14 cellular contexts compared by ENCODE assay signal in the genomic region with DNA sequence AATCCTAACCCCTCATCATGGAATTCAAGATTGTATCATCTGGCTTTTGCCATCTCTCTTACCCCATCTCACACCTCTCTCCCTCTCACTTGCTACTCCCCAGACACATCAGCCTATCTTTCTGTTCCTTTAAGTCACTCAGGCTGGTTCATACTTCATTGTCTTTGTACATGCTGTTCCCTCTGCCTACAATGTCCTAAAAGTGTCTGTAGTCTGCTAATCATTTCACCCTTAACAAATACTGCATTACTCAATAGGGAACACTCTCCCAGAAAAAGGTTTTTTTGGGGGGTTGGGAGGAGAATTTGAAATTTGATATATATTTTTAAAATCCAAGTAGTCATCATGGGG.
DNase-seq lines count a peak whose midpoint lies in the region; ATAC-seq, FAIRE-seq and TF ChIP-seq lines count a peak whose summit lies in the region.
"Had no signal": no experiment of that assay in that cellular context is flagged by ENCODE, and none has a peak within 500 bp of the region (broad histone marks: within the 10 kb centered on the region; RNA-seq: fewer than 3 reads in every experiment).

No MANE protein-coding gene starts in this region.

- H3K27ac ChIP-seq in ACC112 (ENCODE audit: low read depth, low read length) (peak overlapping the region; percentile 92), GM23248 (peak overlapping the region; percentile 79), GM12878 (ENCODE audit: control insufficient read depth, insufficient read depth) (no peak overlapping the region), mesenchymal stem cell (ENCODE audit: low read length, poor library complexity, severe bottlenecking) (no peak overlapping the region)
- H3K27ac ChIP-seq: ovary had no signal

- ATAC-seq in GM12878: no peak

- no TSS peak for BruUV-seq in GM12878 (replicated peaks; lab: Mats Ljungman, UMichigan)

- H2AFZ ChIP-seq in ACC112 (ENCODE audit: low read length, unreplicated experiment): peak overlapping the region; percentile 5
- peak overlapping the region; percentile 32 for H2AFZ ChIP-seq in GM23248
- H2AFZ ChIP-seq in GM12878 (ENCODE audit: control insufficient read depth, low read depth, low read length): no peak overlapping the region
- no peak overlapping the region for H2AFZ ChIP-seq in mesenchymal stem cell (ENCODE audit: low read depth, low read length)

- no peak overlapping the region for H2AK5ac ChIP-seq in mesenchymal stem cell (ENCODE audit: low read length, severe bottlenecking)

- TF ChIP-seq EP300 in GM12878 (IDR thresholded peaks at IDR 0.05; ENCODE audit: borderline replicate concordance in 1 of 2, control insufficient read depth in 1 of 2, low read depth in 2 of 2, low read length in 2 of 2): no peak

- POLR2A ChIA-PET in GM12878 (lab: Charles Lee): no interaction called here

- FAIRE-seq in GM12878 (lab: Jason Lieb, UNC): peak; percentile 31

- no peaks in the 10 kb centered on the region for H3K9me3 ChIP-seq in GM23248 (ENCODE audit: low read depth)
- no peaks in the 10 kb centered on the region for H3K9me3 ChIP-seq in GM12878 (replicated peaks; ENCODE audit: control insufficient read depth, insufficient read depth, low read length)
- H3K9me3 ChIP-seq in mesenchymal stem cell (ENCODE audit: control insufficient read depth, low read length): no peaks in the 10 kb centered on the region
- H3K9me3 ChIP-seq: BLaER1 treated with 17β-estradiol and CSF1 and Interleukin-3, amounts not matched to agents 10 nM and 100 nM; ovary; tibial nerve had no signal

- no peak overlapping the region for H2BK5ac ChIP-seq in mesenchymal stem cell (ENCODE audit: low read depth, low read length, poor library complexity, severe bottlenecking)

- TF ChIP-seq POLR2A in GM12878 (IDR thresholded peaks at IDR 0.05; ENCODE audit: low read depth, low read length): no peak

- RAD21 ChIA-PET in GM12878 (lab: Charles Lee; ENCODE audit: unreplicated experiment): no interaction called here

- H3K27me3 ChIP-seq in ACC112 (ENCODE audit: insufficient read depth, low read length) (no peaks in the 10 kb centered on the region), GM23248 (replicated peaks; ENCODE audit: insufficient read depth) (no peaks in the 10 kb centered on the region), GM12878 (replicated peaks in 1 of 2; ENCODE audit: control insufficient read depth in 2 of 2, insufficient read depth in 2 of 2, low read length in 1 of 2) (no peaks in the 10 kb centered on the region), mesenchymal stem cell (ENCODE audit: control insufficient read depth in 1 of 2, insufficient read depth in 1 of 2, low read length in 2 of 2) (no peaks in the 10 kb centered on the region)
- H3K27me3 ChIP-seq: BLaER1 treated with 17β-estradiol and CSF1 and Interleukin-3, amounts not matched to agents 10 nM and 100 nM; ovary; tibial nerve had no signal

- in situ Hi-C loops in GM23248 (cut with MboI) (no loop called here), GM12878 (cut with MboI) (no loop called here)

- H3F3A ChIP-seq in GM23248 (ENCODE audit: insufficient read depth): peaks cover 18% of the 10 kb centered on the region

- no peak overlapping the region for H2BK120ac ChIP-seq in mesenchymal stem cell (ENCODE audit: low read depth, low read length)

- H3K4me3 ChIP-seq in ACC112 (ENCODE audit: low read depth, low read length): peak overlapping the region; percentile 40; the same call in 1 of the 2 replicates
- H3K4me3 ChIP-seq in GM23248: no peak overlapping the region
- H3K4me3 ChIP-seq in GM12878: no peak overlapping the region
- H3K4me3 ChIP-seq in mesenchymal stem cell (ENCODE audit: insufficient read depth in 1 of 2, low read depth in 1 of 2, low read length in 2 of 2): no peak overlapping the region
- H3K4me3 ChIP-seq: BLaER1 treated with 17β-estradiol and CSF1 and Interleukin-3, amounts not matched to agents 10 nM and 100 nM; ovary; skin epidermis; tibial nerve had no signal

- DNase-seq in GM23248 (no peak), GM12878 (ENCODE audit: low read depth, low spot score) (no peak), mesenchymal stem cell (no peak), NCI-H187 treated with DMSO at 0.1 percent for 48 hours (lab: John Stamatoyannopoulos, UW) (no peak), posterior vena cava (ENCODE audit: low spot score) (no peak)
- no peak for DNase-seq in central memory CD4-positive, alpha-beta T cell
- DNase-seq: activated B cell treated with CpG ODN at 0.5 μM for 24 hours; effector memory CD8-positive, alpha-beta T cell; NCI-H187; ovary had no signal

- H3K79me1 ChIP-seq in mesenchymal stem cell (replicated peaks; ENCODE audit: low read length, poor library complexity, severe bottlenecking): no peaks in the 10 kb centered on the region

- H4K91ac ChIP-seq in mesenchymal stem cell (ENCODE audit: low read length): peak overlapping the region; percentile 84

- CTCF ChIA-PET in GM12878 (lab: Yijun Ruan, JAX): no interaction called here

- no peak for TF ChIP-seq CTCF in GM12878 (IDR thresholded peaks at IDR 0.05 in 2 of 3, conservative IDR thresholded peaks at IDR 0.05 in 1 of 3; ENCODE audit: control insufficient read depth in 2 of 3, extremely low read depth in 1 of 3, insufficient read depth in 1 of 3, low read depth in 3 of 3, low read length in 3 of 3)

- peak overlapping the region; percentile 69 to 70 for H2BK12ac ChIP-seq in mesenchymal stem cell (ENCODE audit: low read length in 2 of 2)

- no peak for TF ChIP-seq RAD21 in GM12878 (IDR thresholded peaks at IDR 0.05; ENCODE audit: insufficient read depth, low read depth, low read length)

- peaks cover 41% of the 10 kb centered on the region for H3K4me1 ChIP-seq in ACC112 (ENCODE audit: control insufficient read depth, insufficient read depth, low read length, unreplicated experiment)
- peaks cover 15% of the 10 kb centered on the region for H3K4me1 ChIP-seq in GM23248 (ENCODE audit: insufficient read depth)
- no peaks in the 10 kb centered on the region for H3K4me1 ChIP-seq in GM12878 (ENCODE audit: control insufficient read depth, insufficient read depth, low read length)
- H3K4me1 ChIP-seq in mesenchymal stem cell (ENCODE audit: control insufficient read depth, insufficient read depth, low read depth, low read length): peaks cover 1% of the 10 kb centered on the region

- H3K79me2 ChIP-seq in ACC112 (ENCODE audit: control insufficient read depth, insufficient read depth, low read length, unreplicated experiment) (no peaks in the 10 kb centered on the region), GM23248 (ENCODE audit: insufficient read depth) (no peaks in the 10 kb centered on the region), GM12878 (ENCODE audit: control insufficient read depth, insufficient read depth, low read length) (no peaks in the 10 kb centered on the region)

- no peaks in the 10 kb centered on the region for H3K9me2 ChIP-seq in GM23248 (ENCODE audit: insufficient read depth)

- no peak overlapping the region for H3K14ac ChIP-seq in mesenchymal stem cell (ENCODE audit: low read length in 2 of 2)

- H3K9ac ChIP-seq in GM23248 (peak overlapping the region; percentile 48; the same call in 1 of the 2 replicates), GM12878 (ENCODE audit: control insufficient read depth, insufficient read depth, low read length) (no peak overlapping the region), mesenchymal stem cell (ENCODE audit: low read length) (peak overlapping the region; percentile 76)

- intact Hi-C loops in GM12878 (cut with micrococcal nuclease; ENCODE audit: unreplicated experiment) (no loop called here), posterior vena cava (cut with DNase I) (no loop called here)

- H3K18ac ChIP-seq in mesenchymal stem cell (ENCODE audit: low read depth in 1 of 2, low read length in 2 of 2): peak overlapping the region; percentile 88 to 92

- H3K36me3 ChIP-seq in ACC112 (ENCODE audit: insufficient read depth, low read length) (no peaks in the 10 kb centered on the region), GM23248 (ENCODE audit: low read depth) (no peaks in the 10 kb centered on the region), GM12878 (ENCODE audit: control insufficient read depth in 2 of 2, insufficient read depth in 2 of 2, low read length in 1 of 2) (no peaks in the 10 kb centered on the region), mesenchymal stem cell (ENCODE audit: control insufficient read depth in 1 of 2, insufficient read depth in 2 of 2, low read depth in 1 of 2, low read length in 2 of 2) (no peaks in the 10 kb centered on the region)
- H3K36me3 ChIP-seq: BLaER1 treated with 17β-estradiol and CSF1 and Interleukin-3, amounts not matched to agents 10 nM and 100 nM; ovary; tibial nerve had no signal

- H4K20me1 ChIP-seq in GM23248 (ENCODE audit: insufficient read depth) (no peaks in the 10 kb centered on the region), GM12878 (ENCODE audit: control insufficient read depth, insufficient read depth) (no peaks in the 10 kb centered on the region)
- H4K20me1 ChIP-seq: BLaER1 treated with 17β-estradiol and CSF1 and Interleukin-3, amounts not matched to agents 10 nM and 100 nM had no signal

- peak overlapping the region; percentile 91 for H4K8ac ChIP-seq in mesenchymal stem cell (ENCODE audit: low read length)

- SMC1A ChIA-PET in GM12878 (lab: Charles Lee; ENCODE audit: uncharacterized antibody, unreplicated experiment): interaction anchor here (1.0 to 1.3 kb wide), 2 partner anchors 17 to 113 kb away, joined by 3 to 4 read pairs; no protein-coding TSS in a partner anchor

- no peak overlapping the region for H3K23ac ChIP-seq in mesenchymal stem cell (ENCODE audit: low read length in 2 of 2)

- no peak overlapping the region for H2BK15ac ChIP-seq in mesenchymal stem cell (ENCODE audit: low read depth, poor library complexity, severe bottlenecking)

- peak overlapping the region in 1 of 2 experiments; percentile 78 for H3K4ac ChIP-seq in mesenchymal stem cell (ENCODE audit: low read depth in 1 of 2, low read length in 2 of 2)

- H3K4me2 ChIP-seq in GM23248 (ENCODE audit: unreplicated experiment): peak overlapping the region; percentile 22
- no peak overlapping the region for H3K4me2 ChIP-seq in GM12878 (ENCODE audit: control insufficient read depth, insufficient read depth)
- no peak overlapping the region for H3K4me2 ChIP-seq in mesenchymal stem cell (ENCODE audit: low read length, poor library complexity, severe bottlenecking)

TF ChIP-seq in GM12878, 131 proteins besides CTCF, POLR2A, EP300 and RAD21 (continues in another document):
- no peak for TF ChIP-seq CBX3 (IDR thresholded peaks at IDR 0.05; ENCODE audit: borderline replicate concordance, low read depth)
- TF ChIP-seq RAD51 (IDR thresholded peaks at IDR 0.05): no peak

Comparison
In these comparisons a context has a peak if more than half of its experiments do, and no peak if none do; other contexts are left out.
1. H2AFZ ChIP-seq: peak in ACC112 (single experiment) and GM23248 (single experiment); none in GM12878 (single experiment) and mesenchymal stem cell (single experiment).
2. H3K27ac ChIP-seq: peak in ACC112 (single experiment) and GM23248 (single experiment); none in GM12878 (single experiment) and mesenchymal stem cell (single experiment).